ENCODE assay signal across 8 cellular contexts in genomic region chr10:30456262-30456661, GRCh38. TPM values are rescaled to one million over a fixed set of nuclear protein-coding genes. Genes with fewer than 3 reads are reported as not detected.
DNase-seq lines count a peak whose midpoint lies in the region; ATAC-seq and TF ChIP-seq lines count a peak whose summit lies in the region.

No MANE protein-coding gene starts in this region.

- peak; percentile 77 for ATAC-seq in GM19455 (IDR thresholded peaks at IDR 0.05; ENCODE audit: unreplicated experiment)
- ATAC-seq in stimulated activated naive CD8-positive, alpha-beta T cell treated with anti-CD3 and anti-CD28 coated beads, Interleukin-15, Interleukin-2, amounts not matched to agents 100 U/mL and 50 U/mL, for 24 hours = no peak

- H3K4me1 ChIP-seq in breast epithelium (peaks cover 11 to 14% of the 10 kb centered on the region in 2 donors), Caco-2 (peaks cover 11% of the 10 kb centered on the region)

- H3K4me1 Mint-ChIP-seq in endothelial cell (ENCODE audit: unreplicated experiment) = peaks cover 10% of the 10 kb centered on the region
- no peaks in the 10 kb centered on the region for H3K4me1 Mint-ChIP-seq in Caco-2 (ENCODE audit: low read depth, unreplicated experiment)

- H3K9me3 Mint-ChIP-seq in endothelial cell (ENCODE audit: unreplicated experiment) (no peaks in the 10 kb centered on the region), Caco-2 (ENCODE audit: unreplicated experiment) (no peaks in the 10 kb centered on the region)

- no peak overlapping the region for H3K27ac Mint-ChIP-seq in endothelial cell (ENCODE audit: unreplicated experiment)
- H3K27ac Mint-ChIP-seq in Caco-2 (ENCODE audit: unreplicated experiment) = no peak overlapping the region

- no TSS peak for BruUV-seq in Caco-2 (replicated peaks; lab: Mats Ljungman, UMichigan)

- peak; percentile 45 for DNase-seq in CD1c-positive myeloid dendritic cell (ENCODE audit: extremely low spot score)
- DNase-seq in HL-60 (ENCODE audit: low read depth in 1 of 2, low spot score in 1 of 2) = peak in 1 of 2 experiments; percentile 81
- no peak for DNase-seq in breast epithelium (ENCODE audit: low spot score in 2 of 2)
- peak; percentile 41 for DNase-seq in stimulated activated naive CD8-positive, alpha-beta T cell treated with anti-CD3 and anti-CD28 coated beads, Interleukin-15, Interleukin-2, amounts not matched to agents 100 U/mL and 50 U/mL, for 24 hours
- no peak for DNase-seq in endothelial cell (ENCODE audit: low spot score)
- no peak for DNase-seq in Caco-2
- DNase-seq in mucosa of gallbladder (ENCODE audit: low spot score) = no peak

- H3K27me3 ChIP-seq in HL-60 (ENCODE audit: insufficient read depth, poor library complexity, severe bottlenecking) (no peaks in the 10 kb centered on the region), breast epithelium (no peaks in the 10 kb centered on the region), Caco-2 (replicated peaks; ENCODE audit: control insufficient read depth, insufficient read depth, low read length) (no peaks in the 10 kb centered on the region)

- peaks cover 18% of the 10 kb centered on the region for H3K36me3 Mint-ChIP-seq in endothelial cell (ENCODE audit: low read depth, unreplicated experiment)
- peaks cover 44% of the 10 kb centered on the region for H3K36me3 Mint-ChIP-seq in Caco-2 (ENCODE audit: insufficient read depth, unreplicated experiment)

- H3K27ac ChIP-seq in HL-60 (replicated peaks) = peak overlapping the region; percentile 74
- H3K27ac ChIP-seq in breast epithelium = peak overlapping the region; percentile 72 to 91

- H3K27me3 Mint-ChIP-seq in endothelial cell (ENCODE audit: unreplicated experiment) (no peaks in the 10 kb centered on the region), Caco-2 (ENCODE audit: insufficient read depth, unreplicated experiment) (no peaks in the 10 kb centered on the region)

- H3K36me3 ChIP-seq in breast epithelium (peaks cover 6% of the 10 kb centered on the region), Caco-2 (ENCODE audit: control insufficient read depth, insufficient read depth, low read length) (no peaks in the 10 kb centered on the region; the same call in 1 of the 2 replicates)

- CTCF ChIA-PET in Caco-2 (lab: Charles Lee) = no interaction called here

- H3K4me3 Mint-ChIP-seq in endothelial cell (ENCODE audit: unreplicated experiment) (no peak overlapping the region), Caco-2 (ENCODE audit: unreplicated experiment) (no peak overlapping the region)

- intact Hi-C loops in breast epithelium (cut with DNase I; ENCODE audit: low total_unique reads) (no loop called here), Caco-2 (cut with micrococcal nuclease; ENCODE audit: unreplicated experiment) (no loop called here)

- H3K9me3 ChIP-seq in breast epithelium = no peaks in the 10 kb centered on the region
- no peaks in the 10 kb centered on the region for H3K9me3 ChIP-seq in Caco-2

- no peak for TF ChIP-seq POLR2A in breast epithelium (IDR thresholded peaks at IDR 0.05)

- TF ChIP-seq CTCF in HL-60 (IDR thresholded peaks at IDR 0.05; ENCODE audit: insufficient read depth, low read length) = no peak
- no peak for TF ChIP-seq CTCF in breast epithelium (IDR thresholded peaks at IDR 0.05)
- no peak for TF ChIP-seq CTCF in endothelial cell (IDR thresholded peaks at IDR 0.05; ENCODE audit: unreplicated experiment)
- TF ChIP-seq CTCF in Caco-2 (IDR thresholded peaks at IDR 0.05; ENCODE audit: insufficient read depth in 1 of 2, low read depth in 1 of 2, low read length in 1 of 2, severe bottlenecking in 1 of 2, unreplicated experiment in 1 of 2) = no peak

- H3K4me3 ChIP-seq in HL-60 (replicated peaks; ENCODE audit: insufficient read depth, low read length) (no peak overlapping the region), breast epithelium (no peak overlapping the region), Caco-2 (ENCODE audit: low read depth, low read length) (no peak overlapping the region)

- POLR2A ChIA-PET in Caco-2 (lab: Charles Lee) = no interaction called here

RNA-seq across cellular contexts. Expression of gene MAP3K8, which starts 22.3 kb away (rescaled TPM):
- 10 to 100 TPM; 34.4 to 45.9 (median 40.2) TPM for total RNA-seq in breast epithelium
- 6.2 TPM for total RNA-seq in endothelial cell (ENCODE audit: unreplicated experiment)
- 17.9 and 18.8 TPM in 2 replicates for total RNA-seq in Caco-2 (2022)
- 17.5 TPM for total RNA-seq in mucosa of gallbladder

Comparison
In these comparisons a context has a peak if more than half of its experiments do, and no peak if none do; other contexts are left out.
1. DNase-seq: peak in CD1c-positive myeloid dendritic cell (single experiment) and stimulated activated naive CD8-positive, alpha-beta T cell treated with anti-CD3 and anti-CD28 coated beads, Interleukin-15, Interleukin-2, amounts not matched to agents 100 U/mL and 50 U/mL, for 24 hours (single experiment); none in breast epithelium (0 of 2), endothelial cell (single experiment), Caco-2 (0 of 2) and mucosa of gallbladder (single experiment).